In genomic region chr22:17773606-17774205, GRCh38 we compare ENCODE assay signal across 8 cellular contexts. TPM values are rescaled to one million over a fixed set of nuclear protein-coding genes. Genes with fewer than 3 reads are reported as not detected.
DNase-seq lines count a peak whose midpoint lies in the region; ATAC-seq and TF ChIP-seq lines count a peak whose summit lies in the region.

No MANE protein-coding gene starts in this region.

- H3K27me3 ChIP-seq in fibroblast of lung (ENCODE audit: control insufficient read depth, insufficient read depth, low read length): no peaks in the 10 kb centered on the region
- no peaks in the 10 kb centered on the region for H3K27me3 ChIP-seq in neural progenitor cell
- H3K27me3 ChIP-seq in upper lobe of left lung: no peaks in the 10 kb centered on the region

- 0% methylated on average over 3 to 23 of the region's 47 CpGs for WGBS in upper lobe of left lung, 2 donors

- H3K9ac ChIP-seq in fibroblast of lung (ENCODE audit: insufficient read depth, low read length) (peak overlapping the region; percentile 58), neural progenitor cell (peak overlapping the region; percentile 58)

- peaks cover 12% of the 10 kb centered on the region for H3K27me3 Mint-ChIP-seq in neural progenitor cell (ENCODE audit: insufficient read depth, low read depth)

- TF ChIP-seq CTCF in fibroblast of lung (conservative IDR thresholded peaks at IDR 0.05 in 1 of 2, IDR thresholded peaks at IDR 0.05 in 1 of 2; ENCODE audit: low read depth in 1 of 2, low read length in 2 of 2) (no peak), neural progenitor cell (IDR thresholded peaks at IDR 0.05) (no peak), upper lobe of left lung (IDR thresholded peaks at IDR 0.05) (no peak)

- no peaks in the 10 kb centered on the region for H4K20me1 ChIP-seq in fibroblast of lung (ENCODE audit: control insufficient read depth, extremely low read depth, insufficient read depth, low read length)
- no peaks in the 10 kb centered on the region for H4K20me1 ChIP-seq in neural progenitor cell (ENCODE audit: low read depth)

- no peaks in the 10 kb centered on the region for H3K36me3 Mint-ChIP-seq in neural progenitor cell

- H2AFZ ChIP-seq in fibroblast of lung (ENCODE audit: low read length): no peak overlapping the region
- H2AFZ ChIP-seq in neural progenitor cell (replicated peaks): peak overlapping the region; percentile 86

- H3K4me3 ChIP-seq in fibroblast of lung (replicated peaks in 1 of 4; ENCODE audit: control extremely low read depth in 1 of 4, insufficient read depth in 1 of 4, low read depth in 3 of 4, low read length in 4 of 4) (peak overlapping the region; percentile 43 to 67 (median 62)), neural progenitor cell (peak overlapping the region; percentile 76), upper lobe of left lung (peak overlapping the region; percentile 70 to 92 (median 87))

- no peaks in the 10 kb centered on the region for H3K9me3 Mint-ChIP-seq in neural progenitor cell

- H3F3A ChIP-seq in neural progenitor cell (ENCODE audit: low read depth): peaks cover 14% of the 10 kb centered on the region

- H3K4me3 Mint-ChIP-seq in neural progenitor cell: peak overlapping the region; percentile 87

- ATAC-seq in HG02678 (IDR thresholded peaks at IDR 0.05; ENCODE audit: unreplicated experiment) (peak; percentile 46), upper lobe of left lung (ENCODE audit: low FRiP score in 2 of 2) (peak; percentile 1 to 42)

- no peak for TF ChIP-seq POLR2A in upper lobe of left lung (IDR thresholded peaks at IDR 0.05)

- H3K4me1 ChIP-seq in fibroblast of lung (ENCODE audit: control insufficient read depth, extremely low read depth, insufficient read depth, low read length) (peaks cover 11% of the 10 kb centered on the region), neural progenitor cell (peaks cover 19% of the 10 kb centered on the region), upper lobe of left lung (peaks cover 17 to 68% (median 40%) of the 10 kb centered on the region in 4 donors)

- no peak overlapping the region for H3K27ac ChIP-seq in fibroblast of lung (ENCODE audit: insufficient read depth, low read length)
- peak overlapping the region; percentile 58 for H3K27ac ChIP-seq in neural progenitor cell
- H3K27ac ChIP-seq in upper lobe of left lung: peak overlapping the region; percentile 77 to 91 (median 83)

- no peaks in the 10 kb centered on the region for H3K36me3 ChIP-seq in fibroblast of lung (ENCODE audit: control insufficient read depth, insufficient read depth, low read length)
- no peaks in the 10 kb centered on the region for H3K36me3 ChIP-seq in neural progenitor cell
- no peaks in the 10 kb centered on the region for H3K36me3 ChIP-seq in upper lobe of left lung

- H3K4me2 ChIP-seq in fibroblast of lung (ENCODE audit: extremely low read depth, insufficient read depth, low read length) (peak overlapping the region; percentile 83), neural progenitor cell (peak overlapping the region; percentile 89)

- no peaks in the 10 kb centered on the region for H3K79me2 ChIP-seq in fibroblast of lung (ENCODE audit: control insufficient read depth, insufficient read depth, low read length)
- peaks cover 8% of the 10 kb centered on the region for H3K79me2 ChIP-seq in neural progenitor cell (ENCODE audit: low read depth)

- no peak for TF ChIP-seq EP300 in upper lobe of left lung (IDR thresholded peaks at IDR 0.05)

- peak overlapping the region; percentile 72 for H3K27ac Mint-ChIP-seq in neural progenitor cell

- H3K4me1 Mint-ChIP-seq in neural progenitor cell: peaks cover 37% of the 10 kb centered on the region

- DNase-seq in ELF-1 (ENCODE audit: low read depth, low spot score) (peak; percentile 69), NCI-H774 (lab: John Stamatoyannopoulos, UW) (peak; percentile 41), fibroblast of lung (ENCODE audit: low read depth in 2 of 2) (peak in 1 of 2 donors; percentile 35), neural progenitor cell (ENCODE audit: low spot score) (peak; percentile 89), upper lobe of left lung (peak in 1 of 2 donors; percentile 89), H4 (ENCODE audit: low spot score) (no peak)
- DNase-seq in activated T-cell treated with anti-CD3 and anti-CD28 coated beads, Interleukin-2, amount 50 U/mL, for 1 hour: peak; percentile 71

- H3K9me3 ChIP-seq in fibroblast of lung (ENCODE audit: control insufficient read depth, insufficient read depth, low read depth, low read length): no peaks in the 10 kb centered on the region
- no peaks in the 10 kb centered on the region for H3K9me3 ChIP-seq in neural progenitor cell (ENCODE audit: low read depth)
- no peaks in the 10 kb centered on the region for H3K9me3 ChIP-seq in upper lobe of left lung

RNA-seq across cellular contexts. Expression of gene BID, which starts 0.6 kb away (rescaled TPM):
- total RNA-seq in fibroblast of lung (13.4 and 17.7 TPM in 2 replicates), neural progenitor cell (ENCODE audit: low replicate concordance) (16.6 and 29.2 TPM in 2 replicates), upper lobe of left lung (10 to 100 TPM; 10.5 to 55.9 (median 27.3) TPM)
- 23.4 and 37.0 TPM in 2 replicates for polyA plus RNA-seq in fibroblast of lung
- 23.1 and 30.3 TPM in 2 replicates for polyA plus RNA-seq in fibroblast of lung (2012)
- 16.3 and 17.4 TPM in 2 replicates for polyA minus RNA-seq in fibroblast of lung (ENCODE audit: low replicate concordance)
- total RNA-seq in H4 (2014; rRNA removed; shearing (Covaris generic)): 56.2 and 58.6 TPM in 2 replicates
